In genomic region chr12:124480469-124481256, GRCh38 we compare ENCODE assay signal across 1 cellular context.
TF ChIP-seq lines count a peak whose summit lies in the region.

No MANE protein-coding gene starts in this region.

TF ChIP-seq in HepG2, 621 proteins besides CTCF, POLR2A, EP300 and RAD21 (continued from another document):
- TF ChIP-seq IRF9 (CRISPR knock-in tag; IDR thresholded peaks at IDR 0.05; ENCODE audit: borderline replicate concordance) (no peak), ZC3H13 (CRISPR knock-in tag; IDR thresholded peaks at IDR 0.05) (no peak), ZNF333 (CRISPR knock-in tag; IDR thresholded peaks at IDR 0.05; ENCODE audit: borderline replicate concordance) (no peak), ZGPAT (CRISPR knock-in tag; IDR thresholded peaks at IDR 0.05) (no peak)
